ENCODE assay signal across 12 cellular contexts in genomic region chr17:20999841-21000532, GRCh38. TPM values are rescaled to one million over a fixed set of nuclear protein-coding genes. Genes with fewer than 3 reads are reported as not detected.
A peak's percentile ranks its signal among the peaks of the same experiment; 100 is the strongest.
DNase-seq lines count a peak whose midpoint lies in the region; ATAC-seq and TF ChIP-seq lines count a peak whose summit lies in the region.
"Had no signal": no experiment of that assay in that cellular context is flagged by ENCODE, and none has a peak within 500 bp of the region (broad histone marks: within the 10 kb centered on the region; RNA-seq: fewer than 3 reads in every experiment).

No MANE protein-coding gene starts in this region.

- H3K79me2 ChIP-seq in mesendoderm (ENCODE audit: control insufficient read depth, insufficient read depth, low read length) = peaks cover 3% of the 10 kb centered on the region

- peaks cover 41% of the 10 kb centered on the region for H3K4me1 Mint-ChIP-seq in activated naive CD4-positive, alpha-beta T cell treated with anti-CD3 and anti-CD28 coated beads, Interleukin-2, amount 50 U/mL, for 24 hours
- peaks cover 30% of the 10 kb centered on the region for H3K4me1 Mint-ChIP-seq in activated naive CD8-positive, alpha-beta T cell treated with anti-CD3 and anti-CD28 coated beads for 36 hours
- H3K4me1 Mint-ChIP-seq in mesothelial cell of epicardium = peaks cover 6% of the 10 kb centered on the region

- H3K27ac ChIP-seq in temporal lobe (ENCODE audit: low read depth, low read length) (peak overlapping the region; percentile 100), mesendoderm (ENCODE audit: low read depth, low read length) (no peak overlapping the region)
- H3K27ac ChIP-seq: SJSA1 had no signal

- H3K27me3 ChIP-seq in mesendoderm (ENCODE audit: insufficient read depth, low read length, poor library complexity) = no peaks in the 10 kb centered on the region
- H3K27me3 ChIP-seq: SJSA1 had no signal

- no peak overlapping the region for H3K56ac ChIP-seq in mesendoderm (ENCODE audit: low read length)

- peaks cover 23% of the 10 kb centered on the region for H3K36me3 ChIP-seq in mesendoderm (ENCODE audit: control insufficient read depth, insufficient read depth, low read length)

- H3K4me2 ChIP-seq in mesendoderm (ENCODE audit: low read length) = no peak overlapping the region

- no peak overlapping the region for H2AK5ac ChIP-seq in mesendoderm (ENCODE audit: low read length)

- H3K27me3 Mint-ChIP-seq in activated naive CD4-positive, alpha-beta T cell treated with anti-CD3 and anti-CD28 coated beads, Interleukin-2, amount 50 U/mL, for 24 hours = no peaks in the 10 kb centered on the region
- H3K27me3 Mint-ChIP-seq in activated naive CD8-positive, alpha-beta T cell treated with anti-CD3 and anti-CD28 coated beads for 36 hours = no peaks in the 10 kb centered on the region
- no peaks in the 10 kb centered on the region for H3K27me3 Mint-ChIP-seq in mesothelial cell of epicardium (ENCODE audit: low read depth)
- H3K27me3 Mint-ChIP-seq: type B pancreatic cell had no signal

- DNase-seq in activated naive CD4-positive, alpha-beta T cell (lab: John Stamatoyannopoulos, UW) = no peak
- DNase-seq in activated naive CD8-positive, alpha-beta T cell treated with anti-CD3 and anti-CD28 coated beads for 36 hours = no peak
- DNase-seq in mesothelial cell of epicardium (ENCODE audit: low spot score in 2 of 2, unreplicated experiment in 2 of 2) = no peak
- no peak for DNase-seq in ureter (ENCODE audit: low spot score)
- DNase-seq in sciatic nerve (ENCODE audit: low spot score) = no peak
- DNase-seq in mesendoderm = no peak
- DNase-seq: activated CD4-positive, CD25-positive, alpha-beta regulatory T cell; NCI-H2171 treated with DMSO at 0.1 percent for 48 hours had no signal

- H3K36me3 Mint-ChIP-seq in activated naive CD4-positive, alpha-beta T cell treated with anti-CD3 and anti-CD28 coated beads, Interleukin-2, amount 50 U/mL, for 24 hours = peaks cover 9% of the 10 kb centered on the region
- H3K36me3 Mint-ChIP-seq in activated naive CD8-positive, alpha-beta T cell treated with anti-CD3 and anti-CD28 coated beads for 36 hours = peaks cover 16% of the 10 kb centered on the region
- peaks cover 18% of the 10 kb centered on the region for H3K36me3 Mint-ChIP-seq in mesothelial cell of epicardium

- no peaks in the 10 kb centered on the region for H3K9me3 Mint-ChIP-seq in activated naive CD4-positive, alpha-beta T cell treated with anti-CD3 and anti-CD28 coated beads, Interleukin-2, amount 50 U/mL, for 24 hours
- no peaks in the 10 kb centered on the region for H3K9me3 Mint-ChIP-seq in activated naive CD8-positive, alpha-beta T cell treated with anti-CD3 and anti-CD28 coated beads for 36 hours
- no peaks in the 10 kb centered on the region for H3K9me3 Mint-ChIP-seq in mesothelial cell of epicardium
- H3K9me3 Mint-ChIP-seq: type B pancreatic cell had no signal

- no peak overlapping the region for H3K4ac ChIP-seq in mesendoderm (ENCODE audit: low read depth, low read length)

- no peaks in the 10 kb centered on the region for H3K4me1 ChIP-seq in mesendoderm (ENCODE audit: control insufficient read depth, low read depth, low read length)

- no peak overlapping the region for H3K18ac ChIP-seq in mesendoderm (ENCODE audit: low read length)

- intact Hi-C loops in sciatic nerve (cut with DNase I) = no loop called here

- H2BK5ac ChIP-seq in mesendoderm (ENCODE audit: low read length) = no peak overlapping the region

- no peak overlapping the region for H3K4me3 ChIP-seq in mesendoderm (ENCODE audit: low read length)
- H3K4me3 ChIP-seq: SJSA1 had no signal

- no peak overlapping the region for H3K23ac ChIP-seq in mesendoderm (ENCODE audit: low read length)

- ATAC-seq in sciatic nerve = no peak

- no peak overlapping the region for H2BK120ac ChIP-seq in mesendoderm (ENCODE audit: low read depth, low read length)

- H2BK15ac ChIP-seq in mesendoderm (replicated peaks; ENCODE audit: low read depth) = no peak overlapping the region

- no peak overlapping the region for H4K8ac ChIP-seq in mesendoderm (ENCODE audit: low read depth, low read length)

- TF ChIP-seq CTCF in mesothelial cell of epicardium (IDR thresholded peaks at IDR 0.05; ENCODE audit: unreplicated experiment) = no peak

- no peak overlapping the region for H4K5ac ChIP-seq in mesendoderm (ENCODE audit: low read length)

- no peak overlapping the region for H3K9ac ChIP-seq in mesendoderm (ENCODE audit: low read length)

- WGBS in mesendoderm (ENCODE audit: extremely low coverage, insufficient coverage, low lambda C conversion rate) = no CpG with 5 or more reads among the region's 13 CpGs

- H3K27ac Mint-ChIP-seq in activated naive CD4-positive, alpha-beta T cell treated with anti-CD3 and anti-CD28 coated beads, Interleukin-2, amount 50 U/mL, for 24 hours = peak overlapping the region; percentile 35
- H3K27ac Mint-ChIP-seq in activated naive CD8-positive, alpha-beta T cell treated with anti-CD3 and anti-CD28 coated beads for 36 hours = peak overlapping the region; percentile 81
- H3K27ac Mint-ChIP-seq in mesothelial cell of epicardium = peak overlapping the region; percentile 85

- peaks cover 11% of the 10 kb centered on the region for H3K79me1 ChIP-seq in mesendoderm (ENCODE audit: low read length)

- no peak overlapping the region for H3K4me3 Mint-ChIP-seq in activated naive CD4-positive, alpha-beta T cell treated with anti-CD3 and anti-CD28 coated beads, Interleukin-2, amount 50 U/mL, for 24 hours
- no peak overlapping the region for H3K4me3 Mint-ChIP-seq in activated naive CD8-positive, alpha-beta T cell treated with anti-CD3 and anti-CD28 coated beads for 36 hours
- no peak overlapping the region for H3K4me3 Mint-ChIP-seq in mesothelial cell of epicardium
- H3K4me3 Mint-ChIP-seq: type B pancreatic cell had no signal

RNA-seq across cellular contexts. Expression of gene USP22, which starts 42.8 kb away (rescaled TPM):
- 100 to 1,000 TPM; 178 to 183 TPM for total RNA-seq in activated naive CD8-positive, alpha-beta T cell treated with anti-CD3 and anti-CD28 coated beads for 36 hours
- 333 to 348 TPM (median 347 TPM) in 3 replicates for total RNA-seq in mesothelial cell of epicardium
- 273 TPM for total RNA-seq in temporal lobe
- total RNA-seq in ureter = 245 TPM
- total RNA-seq in sciatic nerve = 186 TPM
- polyA plus RNA-seq in mesendoderm (2013, experiment 1 of 2) = 221 TPM
- 204 TPM for polyA plus RNA-seq in mesendoderm (2013, experiment 2 of 2)

Comparison
In these comparisons a context has a peak if more than half of its experiments do, and no peak if none do; other contexts are left out.
1. H3K27ac Mint-ChIP-seq: peak in every context shown above with its lines; median percentile 85 in mesothelial cell of epicardium; 81 in activated naive CD8-positive, alpha-beta T cell treated with anti-CD3 and anti-CD28 coated beads for 36 hours; 35 in activated naive CD4-positive, alpha-beta T cell treated with anti-CD3 and anti-CD28 coated beads, Interleukin-2, amount 50 U/mL, for 24 hours.